Comparison of ENCODE assay signal across 1 cellular context in the genomic region with DNA sequence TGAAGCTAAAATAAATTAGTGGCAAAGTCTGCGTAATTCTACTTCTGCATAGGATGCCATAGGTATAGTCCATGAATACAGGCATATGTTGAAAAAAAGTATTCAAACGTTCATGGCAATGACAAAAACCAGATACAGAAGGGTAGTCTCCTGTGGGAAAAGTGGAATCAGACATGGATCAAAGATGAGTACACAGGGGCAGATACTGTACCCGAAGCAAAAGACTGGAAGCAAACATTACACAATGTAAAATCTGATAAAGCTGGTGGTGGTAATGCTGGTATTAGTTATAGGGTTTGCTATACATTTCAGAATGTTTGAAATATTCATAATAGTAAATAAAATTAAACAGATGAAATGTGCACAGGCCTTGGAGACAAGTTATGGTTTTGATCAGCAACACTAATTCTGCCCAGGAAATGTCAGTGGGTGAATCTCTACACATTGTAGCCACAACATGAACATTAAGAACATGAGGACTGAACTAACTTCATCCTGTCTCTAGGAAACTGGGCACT.
TF ChIP-seq lines count a peak whose summit lies in the region.

No MANE protein-coding gene starts in this region.

TF ChIP-seq in IMR-90, 13 proteins besides CTCF, POLR2A, EP300 and RAD21:
- no peak for TF ChIP-seq CHD1 (IDR thresholded peaks at IDR 0.05; ENCODE audit: low read depth, low read length)
- TF ChIP-seq MAFK (IDR thresholded peaks at IDR 0.05; ENCODE audit: low read depth, low read length), result no peak
- no peak for TF ChIP-seq BHLHE40 (IDR thresholded peaks at IDR 0.05; ENCODE audit: low read depth, low read length)
- TF ChIP-seq, protein P1, sequence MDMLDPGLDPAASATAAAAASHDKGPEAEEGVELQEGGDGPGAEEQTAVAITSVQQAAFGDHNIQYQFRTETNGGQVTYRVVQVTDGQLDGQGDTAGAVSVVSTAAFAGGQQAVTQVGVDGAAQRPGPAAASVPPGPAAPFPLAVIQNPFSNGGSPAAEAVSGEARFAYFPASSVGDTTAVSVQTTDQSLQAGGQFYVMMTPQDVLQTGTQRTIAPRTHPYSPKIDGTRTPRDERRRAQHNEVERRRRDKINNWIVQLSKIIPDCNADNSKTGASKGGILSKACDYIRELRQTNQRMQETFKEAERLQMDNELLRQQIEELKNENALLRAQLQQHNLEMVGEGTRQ (IDR thresholded peaks at IDR 0.05; ENCODE audit: low read depth, low read length), result no peak
- no peak for TF ChIP-seq NFE2L2 (IDR thresholded peaks at IDR 0.05; ENCODE audit: low read depth, low read length)
TF ChIP-seq in IMR-90: peak in this region for 0.
